Comparison of ENCODE assay signal across 21 cellular contexts in the genomic region with DNA sequence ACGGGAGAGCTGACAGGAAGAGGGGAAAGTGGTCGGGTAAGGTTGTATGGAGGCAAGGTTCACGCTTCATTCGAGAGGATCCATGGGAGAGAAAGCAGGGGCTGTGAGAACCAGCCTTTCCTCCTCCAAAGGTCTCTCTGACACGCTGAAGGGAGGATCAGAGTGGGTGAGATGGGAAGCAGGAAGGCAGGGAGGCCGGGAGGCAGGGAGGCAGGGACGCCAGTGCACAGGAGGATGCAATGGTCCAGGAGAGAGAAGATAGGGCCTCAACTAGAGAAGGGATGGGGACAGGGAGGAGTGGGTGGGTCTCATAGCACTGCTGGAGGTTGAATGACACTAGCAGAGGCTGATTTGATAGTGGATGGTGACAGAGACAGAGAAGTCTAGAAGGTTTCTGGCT. TPM values are rescaled to one million over a fixed set of nuclear protein-coding genes. Genes with fewer than 3 reads are reported as not detected.
A peak's percentile ranks its signal among the peaks of the same experiment; 100 is the strongest.
DNase-seq lines count a peak whose midpoint lies in the region; ATAC-seq and TF ChIP-seq lines count a peak whose summit lies in the region.
"Had no signal": no experiment of that assay in that cellular context is flagged by ENCODE, and none has a peak within 500 bp of the region (broad histone marks: within the 10 kb centered on the region; RNA-seq: fewer than 3 reads in every experiment).

No MANE protein-coding gene starts in this region.

- DNase-seq in chondrocyte (ENCODE audit: low spot score) = peak; percentile 37
- DNase-seq in mesenteric fat pad (ENCODE audit: low spot score) = peak; percentile 35
- no peak for DNase-seq in dermis blood vessel endothelial cell
- no peak for DNase-seq in D341Med (ENCODE audit: low spot score)
- DNase-seq: CD4-positive, CD25-positive, alpha-beta regulatory T cell; DMS79 treated with DMSO at 0.1 percent for 48 hours; NCI-H1105; NCI-H146; NCI-H2029; NCI-H226; NCI-H510A treated with DMSO at 0.1 percent for 48 hours; NCI-H748 treated with DMSO at 0.1 percent for 48 hours; NK-92 treated with Interleukin-12 subunit alpha and Interleukin-12 subunit beta, amount 100 ng/mL, for 24 hours; SJCRH30 had no signal

- no peak for TF ChIP-seq CTCF in chondrocyte (IDR thresholded peaks at IDR 0.05)

- H3K9me3 ChIP-seq in BLaER1 = no peaks in the 10 kb centered on the region
- no peaks in the 10 kb centered on the region for H3K9me3 ChIP-seq in stomach smooth muscle (ENCODE audit: control insufficient read depth in 2 of 2, low read length in 2 of 2)
- H3K9me3 ChIP-seq: HAP-1, SJCRH30 had no signal

- H3K36me3 Mint-ChIP-seq in chondrocyte (ENCODE audit: low read depth) = peaks cover 2% of the 10 kb centered on the region
- H3K36me3 Mint-ChIP-seq: CD4-positive, CD25-positive, alpha-beta regulatory T cell; IgD-negative memory B cell had no signal

- H3K9ac ChIP-seq in BLaER1 (peak overlapping the region; percentile 60; the same call in 1 of the 2 replicates), stomach smooth muscle (ENCODE audit: low read length in 2 of 2) (no peak overlapping the region)

- peaks cover 29% of the 10 kb centered on the region for H3K4me1 Mint-ChIP-seq in chondrocyte (ENCODE audit: low read depth)

- no peaks in the 10 kb centered on the region for H3K9me3 Mint-ChIP-seq in chondrocyte (ENCODE audit: low read depth)
- H3K9me3 Mint-ChIP-seq: IgD-negative memory B cell had no signal

- peak overlapping the region; percentile 92 for H3K27ac ChIP-seq in BLaER1
- peak overlapping the region; percentile 6 for H3K27ac ChIP-seq in stomach smooth muscle (ENCODE audit: low read length)
- H3K27ac ChIP-seq: SJCRH30 had no signal

- peak overlapping the region; percentile 94 for H3K4me2 ChIP-seq in BLaER1

- H4K20me1 ChIP-seq in BLaER1 = no peaks in the 10 kb centered on the region

- H3K4me3 ChIP-seq in BLaER1 = peak overlapping the region; percentile 53
- no peak overlapping the region for H3K4me3 ChIP-seq in stomach smooth muscle (ENCODE audit: low read length in 2 of 2)
- H3K4me3 ChIP-seq: HAP-1, SJCRH30 had no signal

- H3K36me3 ChIP-seq in BLaER1 = no peaks in the 10 kb centered on the region
- H3K36me3 ChIP-seq in stomach smooth muscle (ENCODE audit: control insufficient read depth in 2 of 2, insufficient read depth in 2 of 2, low read length in 2 of 2) = peaks cover 3 to 7% of the 10 kb centered on the region in 2 donors
- H3K36me3 ChIP-seq: HAP-1 had no signal

- H3K4me3 Mint-ChIP-seq in chondrocyte (ENCODE audit: unreplicated experiment) = no peak overlapping the region
- H3K4me3 Mint-ChIP-seq: B cell; CD4-positive, CD25-positive, alpha-beta regulatory T cell had no signal

- no peaks in the 10 kb centered on the region for H3K27me3 ChIP-seq in BLaER1
- H3K27me3 ChIP-seq in stomach smooth muscle (ENCODE audit: control insufficient read depth in 1 of 2, insufficient read depth in 2 of 2, low read length in 2 of 2) = no peaks in the 10 kb centered on the region
- H3K27me3 ChIP-seq: SJCRH30 had no signal

- H3K27me3 Mint-ChIP-seq in chondrocyte (ENCODE audit: low read depth) = peaks cover 6% of the 10 kb centered on the region

- ATAC-seq in HG02870 (IDR thresholded peaks at IDR 0.05; ENCODE audit: unreplicated experiment) = no peak
- ATAC-seq: Panc1 had no signal

- no peak overlapping the region for H3K27ac Mint-ChIP-seq in chondrocyte (ENCODE audit: unreplicated experiment)
- H3K27ac Mint-ChIP-seq: B cell; CD4-positive, CD25-positive, alpha-beta regulatory T cell had no signal

- peaks cover 53% of the 10 kb centered on the region for H3K4me1 ChIP-seq in BLaER1
- H3K4me1 ChIP-seq in stomach smooth muscle (ENCODE audit: control insufficient read depth, insufficient read depth, low read length) = peaks cover 50% of the 10 kb centered on the region

RNA-seq across cellular contexts. Expression of gene PIMREG, which starts 54.1 kb away (rescaled TPM):
- total RNA-seq in chondrocyte (5.2 to 7.4 TPM (median 7.0 TPM) in 3 replicates), mesenteric fat pad (not detected), dermis blood vessel endothelial cell (7.8 and 62.4 TPM in 2 replicates)
- total RNA-seq: B cell; CD4-positive, CD25-positive, alpha-beta regulatory T cell had no signal

RNA-seq across cellular contexts. Expression of gene PITPNM3, which starts 58.0 kb away (rescaled TPM):
- total RNA-seq in chondrocyte (5.3 to 5.7 TPM (median 5.5 TPM) in 3 replicates), mesenteric fat pad (1.1 TPM), dermis blood vessel endothelial cell (0.23 and 0.34 TPM in 2 replicates)

Comparison
In these comparisons a context has a peak if more than half of its experiments do, and no peak if none do; other contexts are left out.
1. DNase-seq: peak in chondrocyte (single experiment) and mesenteric fat pad (single experiment); none in dermis blood vessel endothelial cell (single experiment) and D341Med (single experiment).